In genomic region chr10:30158325-30158960, GRCh38 we compare ENCODE assay signal across 28 cellular contexts.
DNase-seq lines count a peak whose midpoint lies in the region; ATAC-seq, FAIRE-seq and TF ChIP-seq lines count a peak whose summit lies in the region.
"Had no signal": no experiment of that assay in that cellular context is flagged by ENCODE, and none has a peak within 500 bp of the region (broad histone marks: within the 10 kb centered on the region; RNA-seq: fewer than 3 reads in every experiment).

No MANE protein-coding gene starts in this region.

- TF ChIP-seq CTCF in choroid plexus epithelial cell (conservative IDR thresholded peaks at IDR 0.05; ENCODE audit: low read depth, low read length) (no peak), left lung (IDR thresholded peaks at IDR 0.05) (no peak)

- peak overlapping the region in 5 of 11 experiments; percentile 10 to 43 (median 26); a peak in 4 of 22 replicates for H3K9ac ChIP-seq in BLaER1 treated with 17β-estradiol and CSF1 and Interleukin-3, amounts not matched to agents 10 nM and 100 nM
- H3K9ac ChIP-seq: SK-N-SH had no signal

- H3K4me1 Mint-ChIP-seq in immature natural killer cell: peaks cover 2 to 3% of the 10 kb centered on the region in 2 donors
- H3K4me1 Mint-ChIP-seq: activated naive CD8-positive, alpha-beta T cell treated with anti-CD3 and anti-CD28 coated beads for 36 hours had no signal

- H3K4me3 ChIP-seq in BLaER1 treated with 17β-estradiol and CSF1 and Interleukin-3, amounts not matched to agents 10 nM and 100 nM: no peak overlapping the region
- H3K4me3 ChIP-seq in choroid plexus epithelial cell (ENCODE audit: low read depth, low read length): no peak overlapping the region
- H3K4me3 ChIP-seq in left lung: no peak overlapping the region
- H3K4me3 ChIP-seq: heart right ventricle, upper lobe of left lung had no signal

- H3K9me3 Mint-ChIP-seq in immature natural killer cell: no peaks in the 10 kb centered on the region
- H3K9me3 Mint-ChIP-seq: activated naive CD8-positive, alpha-beta T cell treated with anti-CD3 and anti-CD28 coated beads for 36 hours had no signal

- H3K4me2 ChIP-seq in BLaER1 treated with 17β-estradiol and CSF1 and Interleukin-3, amounts not matched to agents 10 nM and 100 nM: peak overlapping the region in 10 of 11 experiments; percentile 1 to 75 (median 56); a peak in 18 of 22 replicates
- H3K4me2 ChIP-seq: SK-N-SH had no signal

- H4K20me1 ChIP-seq in BLaER1 treated with 17β-estradiol and CSF1 and Interleukin-3, amounts not matched to agents 10 nM and 100 nM: no peaks in the 10 kb centered on the region

- H3K27ac Mint-ChIP-seq in immature natural killer cell: no peak overlapping the region
- H3K27ac Mint-ChIP-seq: activated CD4-positive, alpha-beta memory T cell treated with anti-CD3 and anti-CD28 coated beads for 36 hours; activated naive CD8-positive, alpha-beta T cell treated with anti-CD3 and anti-CD28 coated beads for 36 hours; CD8-positive, alpha-beta memory T cell had no signal

- intact Hi-C loops in left lung (cut with DNase I): no loop called here

- no peak for ATAC-seq in left lung
- ATAC-seq: heart right ventricle had no signal

- H3K27me3 Mint-ChIP-seq in immature natural killer cell (ENCODE audit: low read depth in 3 of 3): peaks cover 1 to 29% (median 6%) of the 10 kb centered on the region in 3 donors

- H3K27me3 ChIP-seq in BLaER1 treated with 17β-estradiol and CSF1 and Interleukin-3, amounts not matched to agents 10 nM and 100 nM: no peaks in the 10 kb centered on the region
- no peaks in the 10 kb centered on the region for H3K27me3 ChIP-seq in left lung
- H3K27me3 ChIP-seq: heart right ventricle, upper lobe of left lung had no signal

- peaks cover 16 to 44% (median 35%) of the 10 kb centered on the region in 10 experiments for H3K4me1 ChIP-seq in BLaER1 treated with 17β-estradiol and CSF1 and Interleukin-3, amounts not matched to agents 10 nM and 100 nM
- no peaks in the 10 kb centered on the region for H3K4me1 ChIP-seq in left lung

- H3K36me3 Mint-ChIP-seq in immature natural killer cell: no peaks in the 10 kb centered on the region
- H3K36me3 Mint-ChIP-seq: activated CD4-positive, alpha-beta memory T cell treated with anti-CD3 and anti-CD28 coated beads for 36 hours; activated naive CD8-positive, alpha-beta T cell treated with anti-CD3 and anti-CD28 coated beads for 36 hours; naive B cell had no signal

- no peak for FAIRE-seq in RCC 7860 (lab: Jason Lieb, UNC)
- FAIRE-seq: A204.1, G401.6 had no signal

- H3K27ac ChIP-seq in BLaER1 treated with 17β-estradiol and CSF1 and Interleukin-3, amounts not matched to agents 10 nM and 100 nM: peak overlapping the region in 9 of 11 experiments; percentile 26 to 73 (median 59); a peak in 16 of 22 replicates
- no peak overlapping the region for H3K27ac ChIP-seq in left lung
- H3K27ac ChIP-seq: heart right ventricle, HL-60, upper lobe of left lung had no signal

- H3K36me3 ChIP-seq in BLaER1 treated with 17β-estradiol and CSF1 and Interleukin-3, amounts not matched to agents 10 nM and 100 nM: 0 out of 22 replicates have a peak, but pooled peaks cover 0 to 9% (median 0%) of the 10 kb centered on the region in 11 experiments
- H3K36me3 ChIP-seq in left lung: no peaks in the 10 kb centered on the region
- H3K36me3 ChIP-seq: heart right ventricle, upper lobe of left lung had no signal

- DNase-seq in LHCN-M2 (ENCODE audit: low read depth): peak; percentile 11
- peak; percentile 21 for DNase-seq in RCC 7860 (ENCODE audit: low spot score)
- DNase-seq in choroid plexus epithelial cell (ENCODE audit: low read depth): peak; percentile 27
- no peak for DNase-seq in immature natural killer cell
- no peak for DNase-seq in NCI-H146 (lab: John Stamatoyannopoulos, UW)
- DNase-seq in left lung: no peak
- DNase-seq in NCI-H2196 treated with DMSO at 0.1 percent for 48 hours (lab: John Stamatoyannopoulos, UW; ENCODE audit: unreplicated experiment): no peak
- DNase-seq: activated CD4-positive, alpha-beta memory T cell treated with anti-CD3 and anti-CD28 coated beads for 36 hours; activated effector memory CD4-positive, alpha-beta T cell treated with Interleukin-2 at 50 U/mL for 16 hours; activated naive CD8-positive, alpha-beta T cell treated with anti-CD3 and anti-CD28 coated beads for 36 hours; CD8-positive, alpha-beta memory T cell; cerebellar nuclear complex; DMS153; H7; heart right ventricle; naive B cell; NCI-H1436 treated with DMSO at 0.1 percent for 48 hours; NCI-H524; NK-92 treated with Interleukin-12 subunit alpha and Interleukin-12 subunit beta, amount 100 ng/mL, for 24 hours; nucleus accumbens; RPMI8226; SK-N-SH; substantia nigra; upper lobe of left lung had no signal

- H3K9me3 ChIP-seq in BLaER1 treated with 17β-estradiol and CSF1 and Interleukin-3, amounts not matched to agents 10 nM and 100 nM (replicated peaks in 1 of 11): peaks cover 18 to 45% (median 26%) of the 10 kb centered on the region in 11 experiments
- no peaks in the 10 kb centered on the region for H3K9me3 ChIP-seq in left lung
- H3K9me3 ChIP-seq: heart right ventricle, SK-N-SH, upper lobe of left lung had no signal

- H3K4me3 Mint-ChIP-seq in immature natural killer cell: no peak overlapping the region
- H3K4me3 Mint-ChIP-seq: activated CD4-positive, alpha-beta memory T cell treated with anti-CD3 and anti-CD28 coated beads for 36 hours; activated naive CD8-positive, alpha-beta T cell treated with anti-CD3 and anti-CD28 coated beads for 36 hours; CD8-positive, alpha-beta memory T cell; naive B cell had no signal

Comparison
In these comparisons a context has a peak if more than half of its experiments do, and no peak if none do; other contexts are left out.
1. H3K27ac ChIP-seq: peak in BLaER1 treated with 17β-estradiol and CSF1 and Interleukin-3, amounts not matched to agents 10 nM and 100 nM (9 of 11); none in left lung (0 of 2).
2. DNase-seq: peak in LHCN-M2 (single experiment), RCC 7860 (single experiment) and choroid plexus epithelial cell (single experiment); none in immature natural killer cell (0 of 3), NCI-H146 (single experiment), left lung (0 of 2) and NCI-H2196 treated with DMSO at 0.1 percent for 48 hours (single experiment).